ENCODE assay signal across 22 cellular contexts in genomic region chr7:43163885-43164284, GRCh38. TPM values are rescaled to one million over a fixed set of nuclear protein-coding genes. Genes with fewer than 3 reads are reported as not detected.
DNase-seq lines count a peak whose midpoint lies in the region; ATAC-seq and TF ChIP-seq lines count a peak whose summit lies in the region.
"Had no signal": no experiment of that assay in that cellular context is flagged by ENCODE, and none has a peak within 500 bp of the region (broad histone marks: within the 10 kb centered on the region; RNA-seq: fewer than 3 reads in every experiment).

No MANE protein-coding gene starts in this region.

- H3K4me3 Mint-ChIP-seq in chondrocyte (ENCODE audit: unreplicated experiment): no peak overlapping the region
- no peak overlapping the region for H3K4me3 Mint-ChIP-seq in progenitor cell of endocrine pancreas (ENCODE audit: low read depth)
- H3K4me3 Mint-ChIP-seq: B cell, GM23338, H9 had no signal

- H2AFZ ChIP-seq in PC-3 (ENCODE audit: low read length): no peak overlapping the region
- H2AFZ ChIP-seq: GM23338 had no signal

- no peak overlapping the region for H3K4me2 ChIP-seq in PC-3 (ENCODE audit: low read length)
- H3K4me2 ChIP-seq: GM23338 had no signal

- H3K36me3 ChIP-seq in PC-3 (ENCODE audit: low read depth, low read length): no peaks in the 10 kb centered on the region

- POLR2A ChIA-PET in PC-3 (lab: Charles Lee; ENCODE audit: unreplicated experiment): no interaction called here

- H3K27ac Mint-ChIP-seq in chondrocyte (ENCODE audit: unreplicated experiment) (peak overlapping the region; percentile 8), progenitor cell of endocrine pancreas (no peak overlapping the region)
- H3K27ac Mint-ChIP-seq: B cell, GM23338 had no signal

- no peak overlapping the region for H3K9ac ChIP-seq in PC-3 (ENCODE audit: low read length)

- no peaks in the 10 kb centered on the region for H3K9me3 ChIP-seq in PC-3 (ENCODE audit: low read length)

- intact Hi-C loops in PC-3 (cut with micrococcal nuclease): no loop called here

- no peaks in the 10 kb centered on the region for H3K9me3 Mint-ChIP-seq in chondrocyte (ENCODE audit: low read depth)
- H3K9me3 Mint-ChIP-seq in progenitor cell of endocrine pancreas (ENCODE audit: low read depth): no peaks in the 10 kb centered on the region
- H3K9me3 Mint-ChIP-seq: GM23338, H9 had no signal

- H3K27ac ChIP-seq in PC-3 (ENCODE audit: low read length): peak overlapping the region; percentile 58; the same call in 1 of the 2 replicates
- H3K27ac ChIP-seq: 22Rv1, SK-N-MC had no signal

- peaks cover 18% of the 10 kb centered on the region for H3K4me1 ChIP-seq in PC-3 (ENCODE audit: insufficient read depth, low read length)

- H3K36me3 Mint-ChIP-seq in chondrocyte (ENCODE audit: low read depth): peaks cover 2% of the 10 kb centered on the region
- no peaks in the 10 kb centered on the region for H3K36me3 Mint-ChIP-seq in progenitor cell of endocrine pancreas (ENCODE audit: insufficient read depth)

- H3K9me2 ChIP-seq in PC-3 (replicated peaks; ENCODE audit: low read length): no peaks in the 10 kb centered on the region

- H3K4me1 Mint-ChIP-seq in chondrocyte (ENCODE audit: low read depth) (peaks cover 20% of the 10 kb centered on the region), progenitor cell of endocrine pancreas (ENCODE audit: low read depth) (no peaks in the 10 kb centered on the region)
- H3K4me1 Mint-ChIP-seq: B cell had no signal

- no peaks in the 10 kb centered on the region for H3K27me3 Mint-ChIP-seq in chondrocyte (ENCODE audit: low read depth)
- peaks cover 2% of the 10 kb centered on the region for H3K27me3 Mint-ChIP-seq in progenitor cell of endocrine pancreas

- no TSS peak for BruUV-seq in PC-3 (replicated peaks; lab: Mats Ljungman, UMichigan)

- peak; percentile 2 for DNase-seq in NOMO-1 treated with DMSO at 0.1 percent for 48 hours (lab: John Stamatoyannopoulos, UW; ENCODE audit: unreplicated experiment)
- DNase-seq in NOMO-1 (lab: John Stamatoyannopoulos, UW; ENCODE audit: unreplicated experiment in 2 of 2): no peak
- no peak for DNase-seq in PC-3
- DNase-seq in chondrocyte (ENCODE audit: low spot score): no peak
- DNase-seq in progenitor cell of endocrine pancreas (ENCODE audit: low spot score, unreplicated experiment): no peak
- DNase-seq in NCI-H2081 (lab: John Stamatoyannopoulos, UW): no peak
- DNase-seq in SKM-1 treated with dmso at 0.1 percent for 144 hours (lab: John Stamatoyannopoulos, UW; ENCODE audit: unreplicated experiment): no peak
- DNase-seq: H9, KG1, NCI-H1092, NCI-H1417 treated with DMSO at 0.1 percent for 48 hours, NCI-H1694 treated with DMSO at 0.1 percent for 48 hours, NCI-H2171 treated with DMSO at 0.1 percent for 48 hours, NCI-H524, NCI-H748 treated with DMSO at 0.1 percent for 48 hours, SHP77 treated with DMSO at 0.1 percent for 48 hours, SW 1271 had no signal

- no peak overlapping the region for H3K4me3 ChIP-seq in PC-3 (ENCODE audit: low read length)
- H3K4me3 ChIP-seq: GM23338, SK-N-MC had no signal

- H3K79me2 ChIP-seq in PC-3 (ENCODE audit: low read length): no peaks in the 10 kb centered on the region

- no peak for TF ChIP-seq CTCF in PC-3 (conservative IDR thresholded peaks at IDR 0.05; ENCODE audit: low read depth, low read length)
- TF ChIP-seq CTCF in chondrocyte (IDR thresholded peaks at IDR 0.05): no peak
- TF ChIP-seq CTCF in progenitor cell of endocrine pancreas (IDR thresholded peaks at IDR 0.05; ENCODE audit: unreplicated experiment): no peak

- ATAC-seq in PC-3 (no peak), HG03108 (IDR thresholded peaks at IDR 0.05; ENCODE audit: unreplicated experiment) (no peak)
- ATAC-seq: GM23338 had no signal

- no peaks in the 10 kb centered on the region for H3K27me3 ChIP-seq in PC-3 (ENCODE audit: low read length)

- no peaks in the 10 kb centered on the region for H4K20me1 ChIP-seq in PC-3 (ENCODE audit: low read length)

- no peaks in the 10 kb centered on the region for H3F3A ChIP-seq in PC-3 (ENCODE audit: low read length, unreplicated experiment)

- CTCF ChIA-PET in PC-3 (lab: Charles Lee): no interaction called here

RNA-seq across cellular contexts. Expression of gene HECW1, which starts 51.4 kb away (rescaled TPM):
- 3.0 and 3.6 TPM in 2 replicates for total RNA-seq in PC-3 (2014; rRNA removed)
- total RNA-seq in chondrocyte: 0.65 to 1.9 TPM (median 1.5 TPM) in 3 replicates
- total RNA-seq in progenitor cell of endocrine pancreas: 0.09 and 0.50 TPM in 2 replicates
- total RNA-seq: B cell had no signal
